24 cellular contexts compared by ENCODE assay signal in genomic region chr2:150358468-150358807, GRCh38.
"Had no signal": no experiment of that assay in that cellular context is flagged by ENCODE, and none has a peak within 500 bp of the region (broad histone marks: within the 10 kb centered on the region; RNA-seq: fewer than 3 reads in every experiment).

No MANE protein-coding gene starts in this region.

- H3K4me1 ChIP-seq: body of pancreas, esophagus muscularis mucosa, gastrocnemius medialis, spleen, testis had no signal

- H3K9me3 ChIP-seq: body of pancreas, esophagus muscularis mucosa, gastrocnemius medialis, testis had no signal

- H3K4me2 ChIP-seq: neural progenitor cell had no signal

- H3K4me3 ChIP-seq: body of pancreas, esophagus muscularis mucosa, gastrocnemius medialis, neural progenitor cell, spleen, testis had no signal

- H3K36me3 ChIP-seq: esophagus muscularis mucosa, gastrocnemius medialis, neural progenitor cell, spleen, WERI-Rb-1 had no signal

- H2AFZ ChIP-seq: neural progenitor cell had no signal

- ATAC-seq: activated CD8-positive, alpha-beta memory T cell treated with anti-CD3 and anti-CD28 coated beads, Interleukin-2, amount 10 ng/mL, durations not matched to agents 7 days and 5 days; activated CD8-positive, alpha-beta T cell treated with anti-CD3 and anti-CD28 coated beads for 36 hours; body of pancreas; gastrocnemius medialis; left colon; naive thymus-derived CD8-positive, alpha-beta T cell had no signal

- DNase-seq: activated CD4-positive, alpha-beta T cell treated with anti-CD3 and anti-CD28 coated beads, Interleukin-2, amount 10 ng/mL, durations not matched to agents 7 days and 5 days; activated CD4-positive, CD25-positive, alpha-beta regulatory T cell treated with anti-CD3 and anti-CD28 coated beads, Interleukin-2, amount 50 U/mL, for 72 hours; activated CD8-positive, alpha-beta memory T cell treated with anti-CD3 and anti-CD28 coated beads, Interleukin-2, amount 10 ng/mL, durations not matched to agents 7 days and 5 days; activated CD8-positive, alpha-beta T cell treated with anti-CD3 and anti-CD28 coated beads for 36 hours; activated effector memory CD4-positive, alpha-beta T cell treated with anti-CD3 and anti-CD28 coated beads, Interleukin-2, amount 50 U/mL, for 16 hours; activated naive CD4-positive, alpha-beta T cell treated with anti-CD3 and anti-CD28 coated beads, Interleukin-2, amount 10 ng/mL, durations not matched to agents 7 days and 5 days; activated T-cell treated with anti-CD3 and anti-CD28 coated beads for 4 hours; anterior cingulate cortex; body of pancreas; effector CD4-positive, alpha-beta T cell; gastrocnemius medialis; hypothalamus; islet precursor cell; left colon; naive thymus-derived CD8-positive, alpha-beta T cell; posterior cingulate gyrus; retina; spleen; stimulated activated CD4-positive, alpha-beta T cell treated with anti-CD3 and anti-CD28 coated beads, Interleukin-4, amount 100 ng/mL, for 1 hour; stimulated activated naive CD4-positive, alpha-beta T cell; testis; WERI-Rb-1 had no signal

- H3K27ac ChIP-seq: body of pancreas, esophagus muscularis mucosa, gastrocnemius medialis, neural progenitor cell, spleen, testis, WERI-Rb-1 had no signal

- H3K9ac ChIP-seq: neural progenitor cell had no signal

- H3K27me3 ChIP-seq: body of pancreas, esophagus muscularis mucosa, gastrocnemius medialis, neural progenitor cell, spleen, testis had no signal
